Comparison of ENCODE assay signal across 12 cellular contexts in the genomic region with DNA sequence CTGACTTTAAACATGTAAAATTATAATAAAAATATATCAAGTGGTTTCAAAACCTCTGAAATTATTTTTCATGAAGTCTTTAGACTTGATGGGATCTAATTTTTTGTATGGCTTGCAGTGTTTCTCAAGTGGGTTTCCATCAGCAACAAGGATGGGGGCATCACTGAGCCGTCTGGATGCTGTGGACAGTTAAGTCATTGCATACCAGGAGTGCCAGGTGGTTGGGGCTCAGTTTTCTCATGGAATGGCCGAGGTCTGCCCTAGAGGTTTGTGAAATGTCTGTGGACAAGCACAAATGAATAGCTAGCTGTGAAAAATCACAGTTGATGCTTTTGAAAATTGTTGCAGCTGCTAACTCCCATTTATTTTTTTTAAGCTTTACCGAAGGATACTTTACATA. TPM values are rescaled to one million over a fixed set of nuclear protein-coding genes. Genes with fewer than 3 reads are reported as not detected.
A peak's percentile ranks its signal among the peaks of the same experiment; 100 is the strongest.
DNase-seq lines count a peak whose midpoint lies in the region; ATAC-seq and TF ChIP-seq lines count a peak whose summit lies in the region.
"Had no signal": no experiment of that assay in that cellular context is flagged by ENCODE, and none has a peak within 500 bp of the region (broad histone marks: within the 10 kb centered on the region; RNA-seq: fewer than 3 reads in every experiment).

No MANE protein-coding gene starts in this region.

- H3K27ac ChIP-seq in dorsolateral prefrontal cortex = peak overlapping the region in 44 of 59 donors; percentile 3 to 93 (median 54)

- peak overlapping the region; percentile 38 for H3K4me2 ChIP-seq in skeletal muscle satellite cell (ENCODE audit: low read length)

- no peak overlapping the region for H3K9ac ChIP-seq in skeletal muscle satellite cell (ENCODE audit: low read depth, low read length)

- H3K4me1 Mint-ChIP-seq in activated CD4-positive, alpha-beta T cell treated with anti-CD3 and anti-CD28 coated beads for 36 hours = peaks cover 17% of the 10 kb centered on the region

- H3K36me3 ChIP-seq in skeletal muscle satellite cell (ENCODE audit: insufficient read depth, low read length) = no peaks in the 10 kb centered on the region

- no peak overlapping the region for H3K27ac Mint-ChIP-seq in activated CD4-positive, alpha-beta T cell treated with anti-CD3 and anti-CD28 coated beads for 36 hours
- H3K27ac Mint-ChIP-seq in activated naive CD4-positive, alpha-beta T cell treated with anti-CD3 and anti-CD28 coated beads, Interleukin-2, amount 50 U/mL, for 72 hours = no peak overlapping the region
- H3K27ac Mint-ChIP-seq: activated naive CD8-positive, alpha-beta T cell treated with anti-CD3 and anti-CD28 coated beads, Interleukin-2, amount 10 ng/mL, durations not matched to agents 7 days and 5 days had no signal

- CTCF ChIA-PET in activated CD4-positive, alpha-beta T cell treated with anti-CD3 and anti-CD28 coated beads for 36 hours (lab: Charles Lee) = interaction anchor here (0.7 kb wide), 1 partner anchor 85 kb away, joined by 3 read pairs; no protein-coding TSS in a partner anchor

- no peak for TF ChIP-seq CTCF in dorsolateral prefrontal cortex (IDR thresholded peaks at IDR 0.05 in 54 of 56, conservative IDR thresholded peaks at IDR 0.05 in 2 of 56; ENCODE audit: low read depth in 1 of 56, partially characterized antibody in 56 of 56)

- H3K4me3 ChIP-seq in dorsolateral prefrontal cortex (peak overlapping the region in 10 of 59 donors; percentile 3 to 78 (median 71)), skeletal muscle satellite cell (ENCODE audit: low read length) (peak overlapping the region; percentile 21)

- H3K4me3 Mint-ChIP-seq in activated CD4-positive, alpha-beta T cell treated with anti-CD3 and anti-CD28 coated beads for 36 hours = no peak overlapping the region

- H3K4me1 ChIP-seq in skeletal muscle satellite cell (ENCODE audit: control insufficient read depth, insufficient read depth, low read length) = peaks cover 17% of the 10 kb centered on the region

- POLR2A ChIA-PET in activated CD4-positive, alpha-beta T cell treated with anti-CD3 and anti-CD28 coated beads for 36 hours (lab: Charles Lee) = no interaction called here

- no peaks in the 10 kb centered on the region for H3K36me3 Mint-ChIP-seq in activated CD4-positive, alpha-beta T cell treated with anti-CD3 and anti-CD28 coated beads for 36 hours (ENCODE audit: low read depth)
- H3K36me3 Mint-ChIP-seq in activated naive CD4-positive, alpha-beta T cell treated with anti-CD3 and anti-CD28 coated beads, Interleukin-2, amount 50 U/mL, for 72 hours = no peaks in the 10 kb centered on the region

- ATAC-seq in activated CD4-positive, alpha-beta T cell treated with anti-CD3 and anti-CD28 coated beads for 36 hours = no peak
- ATAC-seq in activated naive CD4-positive, alpha-beta T cell treated with anti-CD3 and anti-CD28 coated beads, Interleukin-2, amount 50 U/mL, for 72 hours = no peak
- ATAC-seq: sciatic nerve had no signal

- intact Hi-C loops in dorsolateral prefrontal cortex (cut with DNase I) = loop anchor here (5.0 kb wide), 2 partner anchors 48 to 248 kb away; a partner anchor contains a TSS
- intact Hi-C loops in activated CD4-positive, alpha-beta T cell treated with anti-CD3 and anti-CD28 coated beads for 36 hours (cut with DNase I, micrococcal nuclease) = no loop called here

- DNase-seq in DMS53 (lab: John Stamatoyannopoulos, UW) = peak; percentile 40
- no peak for DNase-seq in DMS53 treated with DMSO at 0.1 percent for 48 hours (lab: John Stamatoyannopoulos, UW; ENCODE audit: unreplicated experiment)
- DNase-seq in NCI-H69 (lab: John Stamatoyannopoulos, UW) = peak; percentile 45
- DNase-seq in dorsolateral prefrontal cortex = peak in 1 of 10 donors; percentile 25
- no peak for DNase-seq in activated CD4-positive, alpha-beta T cell treated with anti-CD3 and anti-CD28 coated beads for 36 hours
- DNase-seq in putamen (ENCODE audit: low spot score) = no peak
- DNase-seq in activated naive CD4-positive, alpha-beta T cell treated with anti-CD3 and anti-CD28 coated beads, Interleukin-2, amount 50 U/mL, for 72 hours (ENCODE audit: low spot score in 2 of 2) = no peak
- DNase-seq: 8988T; activated naive CD8-positive, alpha-beta T cell treated with anti-CD3 and anti-CD28 coated beads, Interleukin-2, amount 10 ng/mL, durations not matched to agents 7 days and 5 days; NCI-H1048 had no signal

- H3K9me3 ChIP-seq in skeletal muscle satellite cell (replicated peaks; ENCODE audit: low read length) = no peaks in the 10 kb centered on the region

- peaks cover 22% of the 10 kb centered on the region for H3K27me3 Mint-ChIP-seq in activated CD4-positive, alpha-beta T cell treated with anti-CD3 and anti-CD28 coated beads for 36 hours

- H3K27me3 ChIP-seq in dorsolateral prefrontal cortex (no peaks in the 10 kb centered on the region), skeletal muscle satellite cell (ENCODE audit: control insufficient read depth, insufficient read depth, low read length) (peaks cover 2% of the 10 kb centered on the region)

- H3K9me3 Mint-ChIP-seq in activated CD4-positive, alpha-beta T cell treated with anti-CD3 and anti-CD28 coated beads for 36 hours (ENCODE audit: low read depth) = no peaks in the 10 kb centered on the region
- H3K9me3 Mint-ChIP-seq in activated naive CD4-positive, alpha-beta T cell treated with anti-CD3 and anti-CD28 coated beads, Interleukin-2, amount 50 U/mL, for 72 hours = no peaks in the 10 kb centered on the region
- H3K9me3 Mint-ChIP-seq: activated naive CD8-positive, alpha-beta T cell treated with anti-CD3 and anti-CD28 coated beads, Interleukin-2, amount 10 ng/mL, durations not matched to agents 7 days and 5 days had no signal

RNA-seq across cellular contexts. Expression of a gene that starts 1.7 kb away (rescaled TPM):
- total RNA-seq in dorsolateral prefrontal cortex = 10 to 100 TPM in 118 of 120 experiments, 1 to 10 TPM in 2; 9.9 to 30.2 (median 17.2) TPM
- total RNA-seq in skeletal muscle satellite cell (2012; rRNA removed) = 2.0 and 3.3 TPM in 2 replicates
- 1 to 10 TPM; 3.0 to 3.6 TPM for total RNA-seq in activated CD4-positive, alpha-beta T cell treated with anti-CD3 and anti-CD28 coated beads for 36 hours
- 1 to 10 TPM; 1.2 to 5.0 TPM for total RNA-seq in activated naive CD4-positive, alpha-beta T cell treated with anti-CD3 and anti-CD28 coated beads, Interleukin-2, amount 50 U/mL, for 72 hours

RNA-seq across cellular contexts. Expression of a gene that starts 32.4 kb away (rescaled TPM):
- total RNA-seq in dorsolateral prefrontal cortex = 10 to 100 TPM; 31.6 to 64.9 (median 50.8) TPM
- 40.0 and 61.6 TPM in 2 replicates for total RNA-seq in skeletal muscle satellite cell (2012; rRNA removed)
- 10 to 100 TPM; 38.0 to 56.5 TPM for total RNA-seq in activated CD4-positive, alpha-beta T cell treated with anti-CD3 and anti-CD28 coated beads for 36 hours
- total RNA-seq in activated naive CD4-positive, alpha-beta T cell treated with anti-CD3 and anti-CD28 coated beads, Interleukin-2, amount 50 U/mL, for 72 hours = 10 to 100 TPM; 36.8 to 52.3 TPM

Comparison
In these comparisons a context has a peak if more than half of its experiments do, and no peak if none do; other contexts are left out.
1. DNase-seq: peak in DMS53 (single experiment) and NCI-H69 (single experiment); none in DMS53 treated with DMSO at 0.1 percent for 48 hours (single experiment), activated CD4-positive, alpha-beta T cell treated with anti-CD3 and anti-CD28 coated beads for 36 hours (single experiment), putamen (single experiment) and activated naive CD4-positive, alpha-beta T cell treated with anti-CD3 and anti-CD28 coated beads, Interleukin-2, amount 50 U/mL, for 72 hours (0 of 2).
2. intact Hi-C loops: an anchor here in dorsolateral prefrontal cortex (5.0 kb wide); none called in activated CD4-positive, alpha-beta T cell treated with anti-CD3 and anti-CD28 coated beads for 36 hours.